9 cellular contexts compared by ENCODE assay signal in the genomic region with DNA sequence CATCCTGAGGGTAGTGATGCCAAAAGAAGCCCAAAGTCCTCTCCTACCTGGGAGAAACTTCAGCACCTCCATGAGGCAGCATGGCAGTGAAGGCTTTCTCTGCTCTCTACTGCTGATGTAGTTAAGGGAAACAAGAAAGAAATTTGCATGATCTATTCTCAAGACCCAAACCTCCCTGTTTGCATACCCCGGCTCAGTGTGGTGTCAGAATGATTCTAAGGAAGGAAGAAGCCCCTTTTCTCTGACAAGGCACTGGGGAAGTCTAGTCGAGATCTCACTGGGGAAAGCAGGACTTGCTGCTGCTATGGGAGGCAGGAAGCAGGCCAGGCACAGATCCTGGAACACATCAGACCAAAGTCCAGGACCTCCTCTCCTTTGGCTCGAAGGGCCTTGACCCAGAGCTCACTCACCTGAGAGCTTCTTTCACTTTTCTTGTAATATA.
DNase-seq lines count a peak whose midpoint lies in the region; ATAC-seq, FAIRE-seq and TF ChIP-seq lines count a peak whose summit lies in the region.
"Had no signal": no experiment of that assay in that cellular context is flagged by ENCODE, and none has a peak within 500 bp of the region (broad histone marks: within the 10 kb centered on the region; RNA-seq: fewer than 3 reads in every experiment).

No MANE protein-coding gene starts in this region.

- ATAC-seq in GM18519 (IDR thresholded peaks at IDR 0.05; ENCODE audit: low FRiP score, unreplicated experiment) (peak; percentile 71), GM21576 (IDR thresholded peaks at IDR 0.05; ENCODE audit: unreplicated experiment) (peak; percentile 81), HG03521 (IDR thresholded peaks at IDR 0.05; ENCODE audit: unreplicated experiment) (peak; percentile 72), HepG2 (peak; percentile 48)

- no peaks in the 10 kb centered on the region for H3K27me3 Mint-ChIP-seq in progenitor cell of endocrine pancreas
- H3K27me3 Mint-ChIP-seq: dendritic cell treated with granulocyte-macrophage colony-stimulating factor and Interleukin-4, amounts not matched to agents 40 ng/mL and 50 ng/mL, for 4 days had no signal

- H3K27ac Mint-ChIP-seq in progenitor cell of endocrine pancreas, result no peak overlapping the region
- H3K27ac Mint-ChIP-seq: dendritic cell treated with granulocyte-macrophage colony-stimulating factor and Interleukin-4, amounts not matched to agents 40 ng/mL and 50 ng/mL, for 4 days had no signal

- H3K9ac ChIP-seq in HepG2 (ENCODE audit: insufficient read depth, low read depth, low read length), result no peak overlapping the region

- no peak for FAIRE-seq in HepG2 (lab: Jason Lieb, UNC)

- peaks cover 50% of the 10 kb centered on the region for H4K20me1 ChIP-seq in HepG2 (ENCODE audit: insufficient read depth, low read length)

- BruUV-seq in HepG2 (replicated peaks; lab: Mats Ljungman, UMichigan), result no TSS peak

- intact Hi-C loops in HepG2 (cut with micrococcal nuclease; ENCODE audit: unreplicated experiment), result no loop called here
- intact Hi-C loops in adrenal gland (cut with DNase I), result no loop called here

- no peak for TF ChIP-seq POLR2A in HepG2 (IDR thresholded peaks at IDR 0.05; ENCODE audit: insufficient read depth in 1 of 2, low read depth in 2 of 2, low read length in 2 of 2)
- no peak for TF ChIP-seq POLR2A in adrenal gland (IDR thresholded peaks at IDR 0.05)

- H3K79me2 ChIP-seq in HepG2 (ENCODE audit: insufficient read depth, low read length), result peaks cover 95% of the 10 kb centered on the region

- H3K36me3 Mint-ChIP-seq in progenitor cell of endocrine pancreas (ENCODE audit: insufficient read depth), result no peaks in the 10 kb centered on the region

- TF ChIP-seq EP300 in HepG2 (IDR thresholded peaks at IDR 0.05; ENCODE audit: low read depth in 2 of 2, low read length in 2 of 2) (no peak), HepG2 (CRISPR knock-in tag; IDR thresholded peaks at IDR 0.05; ENCODE audit: borderline replicate concordance) (no peak)

- no peaks in the 10 kb centered on the region for H3K27me3 ChIP-seq in HepG2 (ENCODE audit: control insufficient read depth in 1 of 2, insufficient read depth in 2 of 2, low read length in 2 of 2)
- H3K27me3 ChIP-seq in adrenal gland, result no peaks in the 10 kb centered on the region
- H3K27me3 ChIP-seq in WERI-Rb-1 (ENCODE audit: insufficient read depth, low read depth, severe bottlenecking), result no peaks in the 10 kb centered on the region

- H3K9me3 ChIP-seq in HepG2 (ENCODE audit: low read length), result no peaks in the 10 kb centered on the region
- H3K9me3 ChIP-seq in adrenal gland (replicated peaks in 1 of 3), result no peaks in the 10 kb centered on the region
- no peaks in the 10 kb centered on the region for H3K9me3 ChIP-seq in WERI-Rb-1 (ENCODE audit: severe bottlenecking)

- no peak for TF ChIP-seq CTCF in HepG2 (CRISPR knock-in tag; IDR thresholded peaks at IDR 0.05)
- TF ChIP-seq CTCF in adrenal gland (IDR thresholded peaks at IDR 0.05), result no peak
- no peak for TF ChIP-seq CTCF in WERI-Rb-1 (IDR thresholded peaks at IDR 0.05; ENCODE audit: low read depth, low read length)
- no peak for TF ChIP-seq CTCF in progenitor cell of endocrine pancreas (IDR thresholded peaks at IDR 0.05; ENCODE audit: unreplicated experiment)

- H2AFZ ChIP-seq in HepG2 (ENCODE audit: low read length), result no peak overlapping the region

- WGBS in HepG2 (ENCODE audit: low lambda C conversion rate), result 44% methylated on average over 3 of the region's 3 CpGs
- WGBS in adrenal gland, 4 donors, result 60 to 66% (median 63%) methylated on average over 2 to 3 of the region's 3 CpGs

- peak overlapping the region; percentile 43 for H3K4me2 ChIP-seq in HepG2 (ENCODE audit: low read depth, low read length)

- no peaks in the 10 kb centered on the region for H3K9me3 Mint-ChIP-seq in progenitor cell of endocrine pancreas (ENCODE audit: low read depth)
- H3K9me3 Mint-ChIP-seq: dendritic cell treated with granulocyte-macrophage colony-stimulating factor and Interleukin-4, amounts not matched to agents 40 ng/mL and 50 ng/mL, for 4 days had no signal

- H3K4me1 ChIP-seq in HepG2 (ENCODE audit: insufficient read depth, low read length) (peaks cover 76% of the 10 kb centered on the region), adrenal gland (replicated peaks in 1 of 2) (peaks cover 21 to 82% of the 10 kb centered on the region in 2 donors)

- peaks cover 31% of the 10 kb centered on the region for H3K4me1 Mint-ChIP-seq in progenitor cell of endocrine pancreas (ENCODE audit: low read depth)

- no peak overlapping the region for H3K4me3 Mint-ChIP-seq in progenitor cell of endocrine pancreas (ENCODE audit: low read depth)
- H3K4me3 Mint-ChIP-seq: dendritic cell treated with granulocyte-macrophage colony-stimulating factor and Interleukin-4, amounts not matched to agents 40 ng/mL and 50 ng/mL, for 4 days had no signal

- DNase-seq in HepG2 (ENCODE audit: low spot score) (no peak), adrenal gland (no peak), WERI-Rb-1 (no peak), G401 (ENCODE audit: low spot score) (no peak), progenitor cell of endocrine pancreas (ENCODE audit: low spot score, unreplicated experiment) (no peak)

- CTCF ChIA-PET in HepG2 (lab: Yijun Ruan, JAX; ENCODE audit: low intra/inter-chr PET ratio, low total read pairs), result no interaction called here

- in situ Hi-C loops in HepG2 (cut with HindIII; ENCODE audit: extremely low pct_ligation_motif_present, low pct_unique_long_range_greater_than_20kb) (no loop called here), G401 (cut with HindIII; ENCODE audit: low sequenced_read_pairs) (no loop called here)

- H3K36me3 ChIP-seq in HepG2 (replicated peaks in 1 of 2; ENCODE audit: control insufficient read depth in 1 of 2, insufficient read depth in 2 of 2, low read length in 2 of 2), result peaks cover 1 to 6% of the 10 kb centered on the region in 2 experiments; a peak in 4 of 5 replicates
- no peaks in the 10 kb centered on the region for H3K36me3 ChIP-seq in adrenal gland (replicated peaks in 1 of 2)
- H3K36me3 ChIP-seq in WERI-Rb-1, result no peaks in the 10 kb centered on the region; the same call in none of the 2 replicates

- H3K27ac ChIP-seq in HepG2 (ENCODE audit: extremely low read length, insufficient read depth, low read length), result no peak overlapping the region
- peak overlapping the region in 2 of 5 donors; percentile 25 to 53 for H3K27ac ChIP-seq in adrenal gland
- no peak overlapping the region for H3K27ac ChIP-seq in WERI-Rb-1

- no peak overlapping the region for H3K4me3 ChIP-seq in HepG2 (replicated peaks in 1 of 3; ENCODE audit: insufficient read depth in 1 of 3, low read depth in 2 of 3, low read length in 3 of 3)
- H3K4me3 ChIP-seq in adrenal gland, result no peak overlapping the region
- no peak overlapping the region for H3K4me3 ChIP-seq in WERI-Rb-1 (ENCODE audit: low read depth, low read length)

- no peak for TF ChIP-seq RAD21 in HepG2 (CRISPR knock-in tag; IDR thresholded peaks at IDR 0.05)

- POLR2A ChIA-PET in HepG2 (lab: Yijun Ruan, JAX), result no interaction called here

TF ChIP-seq in HepG2, 621 proteins besides CTCF, POLR2A, EP300 and RAD21 (continues in another document):
- TF ChIP-seq FOXK1 (CRISPR knock-in tag; IDR thresholded peaks at IDR 0.05; ENCODE audit: borderline replicate concordance, low read depth), result no peak
- TF ChIP-seq, protein P1, sequence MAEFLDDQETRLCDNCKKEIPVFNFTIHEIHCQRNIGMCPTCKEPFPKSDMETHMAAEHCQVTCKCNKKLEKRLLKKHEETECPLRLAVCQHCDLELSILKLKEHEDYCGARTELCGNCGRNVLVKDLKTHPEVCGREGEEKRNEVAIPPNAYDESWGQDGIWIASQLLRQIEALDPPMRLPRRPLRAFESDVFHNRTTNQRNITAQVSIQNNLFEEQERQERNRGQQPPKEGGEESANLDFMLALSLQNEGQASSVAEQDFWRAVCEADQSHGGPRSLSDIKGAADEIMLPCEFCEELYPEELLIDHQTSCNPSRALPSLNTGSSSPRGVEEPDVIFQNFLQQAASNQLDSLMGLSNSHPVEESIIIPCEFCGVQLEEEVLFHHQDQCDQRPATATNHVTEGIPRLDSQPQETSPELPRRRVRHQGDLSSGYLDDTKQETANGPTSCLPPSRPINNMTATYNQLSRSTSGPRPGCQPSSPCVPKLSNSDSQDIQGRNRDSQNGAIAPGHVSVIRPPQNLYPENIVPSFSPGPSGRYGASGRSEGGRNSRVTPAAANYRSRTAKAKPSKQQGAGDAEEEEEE (CRISPR knock-in tag; IDR thresholded peaks at IDR 0.05; ENCODE audit: borderline replicate concordance), result no peak
- no peak for TF ChIP-seq MIXL1 (CRISPR knock-in tag; IDR thresholded peaks at IDR 0.05)
- TF ChIP-seq WIZ (CRISPR knock-in tag; IDR thresholded peaks at IDR 0.05), result no peak
- TF ChIP-seq ZNF292 (CRISPR knock-in tag; IDR thresholded peaks at IDR 0.05; ENCODE audit: borderline replicate concordance, low read depth), result no peak
- no peak for TF ChIP-seq ZBTB20 (CRISPR knock-in tag; IDR thresholded peaks at IDR 0.05; ENCODE audit: borderline replicate concordance, low read depth)
- no peak for TF ChIP-seq HOXA9 (CRISPR knock-in tag; IDR thresholded peaks at IDR 0.05; ENCODE audit: borderline replicate concordance)
- TF ChIP-seq RARA (CRISPR knock-in tag; IDR thresholded peaks at IDR 0.05), result peak; percentile 42; the same call in 1 of the 2 replicates
- no peak for TF ChIP-seq FIP1L1 (IDR thresholded peaks at IDR 0.05; ENCODE audit: borderline replicate concordance, insufficient read depth, low read depth, low read length)
- no peak for TF ChIP-seq AHR (CRISPR knock-in tag; IDR thresholded peaks at IDR 0.05)
- TF ChIP-seq ZNF329 (CRISPR knock-in tag; IDR thresholded peaks at IDR 0.05; ENCODE audit: low read depth), result no peak
- no peak for TF ChIP-seq ZSCAN31 (CRISPR knock-in tag; IDR thresholded peaks at IDR 0.05; ENCODE audit: low read depth)
- TF ChIP-seq HNF4A (CRISPR knock-in tag; IDR thresholded peaks at IDR 0.05), result peak; percentile 78
- TF ChIP-seq, protein P2, sequence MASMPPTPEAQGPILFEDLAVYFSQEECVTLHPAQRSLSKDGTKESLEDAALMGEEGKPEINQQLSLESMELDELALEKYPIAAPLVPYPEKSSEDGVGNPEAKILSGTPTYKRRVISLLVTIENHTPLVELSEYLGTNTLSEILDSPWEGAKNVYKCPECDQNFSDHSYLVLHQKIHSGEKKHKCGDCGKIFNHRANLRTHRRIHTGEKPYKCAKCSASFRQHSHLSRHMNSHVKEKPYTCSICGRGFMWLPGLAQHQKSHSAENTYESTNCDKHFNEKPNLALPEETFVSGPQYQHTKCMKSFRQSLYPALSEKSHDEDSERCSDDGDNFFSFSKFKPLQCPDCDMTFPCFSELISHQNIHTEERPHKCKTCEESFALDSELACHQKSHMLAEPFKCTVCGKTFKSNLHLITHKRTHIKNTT (CRISPR knock-in tag; IDR thresholded peaks at IDR 0.05), result no peak
